Comparison of ENCODE assay signal across 26 cellular contexts in the genomic region with DNA sequence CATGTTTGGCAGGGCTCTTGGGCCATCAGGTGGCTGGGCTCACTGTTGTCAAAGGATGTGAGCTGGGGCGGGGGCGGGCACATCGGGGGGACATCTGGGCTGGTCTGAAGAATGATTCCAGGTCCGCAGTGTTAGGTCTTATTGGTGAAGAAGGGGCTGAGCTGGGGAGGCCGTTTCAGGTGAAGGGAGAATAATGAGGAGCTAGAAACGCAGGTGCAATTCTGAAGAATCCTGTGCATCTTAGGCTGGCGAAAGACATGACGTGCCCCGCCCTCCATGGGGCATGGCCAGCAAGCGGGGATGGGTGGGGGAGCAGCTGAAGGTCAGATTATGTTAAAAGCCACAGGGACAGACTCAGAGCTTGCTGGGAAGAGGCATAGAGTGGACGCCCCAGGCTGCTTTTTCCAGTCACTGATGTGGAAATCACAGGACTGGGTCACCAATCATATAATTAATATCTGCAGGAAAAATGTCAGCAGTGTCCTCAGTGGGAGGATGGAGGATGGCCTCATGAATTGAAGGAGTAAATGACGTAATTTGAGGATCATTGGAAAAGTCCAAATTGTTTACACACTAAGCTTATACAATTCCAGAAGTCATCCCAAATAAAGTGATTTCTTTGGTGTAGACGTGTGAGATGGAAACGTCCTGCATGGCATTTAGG.
A peak's percentile ranks its signal among the peaks of the same experiment; 100 is the strongest.
DNase-seq lines count a peak whose midpoint lies in the region; ATAC-seq and TF ChIP-seq lines count a peak whose summit lies in the region.
"Had no signal": no experiment of that assay in that cellular context is flagged by ENCODE, and none has a peak within 500 bp of the region (broad histone marks: within the 10 kb centered on the region; RNA-seq: fewer than 3 reads in every experiment).

No MANE protein-coding gene starts in this region.

- no peak for ATAC-seq in Right ventricle myocardium inferior
- ATAC-seq in left ventricle myocardium superior, result no peak
- ATAC-seq in left lobe of liver, result no peak
- no peak for ATAC-seq in activated T-cell treated with anti-CD3 and anti-CD28 coated beads, Interleukin-2, amount 50 U/mL, for 72 hours (replicated peaks in 1 of 2)
- ATAC-seq: GM23338, PC-3 had no signal

- H3K4me3 ChIP-seq in Peyer's patch, result no peak overlapping the region
- H3K4me3 ChIP-seq: BLaER1 treated with 17β-estradiol and CSF1 and Interleukin-3, amounts not matched to agents 10 nM and 100 nM; GM23338; MG63 had no signal

- no peaks in the 10 kb centered on the region for H3K27me3 ChIP-seq in Peyer's patch
- H3K27me3 ChIP-seq: MG63 had no signal

- no peaks in the 10 kb centered on the region for H3K36me3 Mint-ChIP-seq in type B pancreatic cell
- no peaks in the 10 kb centered on the region for H3K36me3 Mint-ChIP-seq in activated T-cell treated with anti-CD3 and anti-CD28 coated beads, Interleukin-2, amount 50 U/mL, for 72 hours (ENCODE audit: insufficient read depth in 2 of 2)

- no peak overlapping the region for H3K27ac Mint-ChIP-seq in type B pancreatic cell
- H3K27ac Mint-ChIP-seq in activated T-cell treated with anti-CD3 and anti-CD28 coated beads, Interleukin-2, amount 50 U/mL, for 72 hours, result no peak overlapping the region
- H3K27ac Mint-ChIP-seq: CD4-positive, alpha-beta T cell; GM23338 had no signal

- no peaks in the 10 kb centered on the region for H3K9me3 ChIP-seq in Peyer's patch
- H3K9me3 ChIP-seq: MG63 had no signal

- H3K36me3 ChIP-seq in Peyer's patch, result no peaks in the 10 kb centered on the region
- H3K36me3 ChIP-seq: MG63 had no signal

- peaks cover 13% of the 10 kb centered on the region for H3K4me1 Mint-ChIP-seq in type B pancreatic cell (ENCODE audit: unreplicated experiment)
- no peaks in the 10 kb centered on the region for H3K4me1 Mint-ChIP-seq in activated T-cell treated with anti-CD3 and anti-CD28 coated beads, Interleukin-2, amount 50 U/mL, for 72 hours (ENCODE audit: low read depth)

- TF ChIP-seq CTCF in Peyer's patch (IDR thresholded peaks at IDR 0.05), result no peak
- no peak for TF ChIP-seq CTCF in type B pancreatic cell (conservative IDR thresholded peaks at IDR 0.05)

- H3K4me1 ChIP-seq in Peyer's patch, result no peaks in the 10 kb centered on the region

- intact Hi-C loops in Right ventricle myocardium inferior (cut with DNase I), result no loop called here
- intact Hi-C loops in left ventricle myocardium superior (cut with micrococcal nuclease), result no loop called here

- DNase-seq in Right ventricle myocardium inferior (ENCODE audit: missing footprints) (peak; percentile 51), left ventricle myocardium superior (no peak), Peyer's patch (peak in 2 of 3 donors; percentile 22 to 31), left lobe of liver (ENCODE audit: low spot score) (peak; percentile 7), type B pancreatic cell (ENCODE audit: extremely low spot score, unreplicated experiment) (peak; percentile 48), AG08396 (ENCODE audit: low spot score) (no peak), DMS114 treated with DMSO at 0.1 percent for 48 hours (lab: John Stamatoyannopoulos, UW; ENCODE audit: unreplicated experiment) (no peak)
- DNase-seq in activated T-cell treated with anti-CD3 and anti-CD28 coated beads, Interleukin-2, amount 50 U/mL, for 72 hours, result no peak
- DNase-seq: AML-193; CD4-positive, alpha-beta T cell; DMS53; HCEC 1CT; IMR-90; KG1; MG63; NCI-H1105 treated with DMSO at 0.1 percent for 48 hours; NCI-H146; NCI-H2029; NCI-H446; NCI-H524 treated with DMSO at 0.1 percent for 48 hours; NCI-H82; NK-92 treated with Interleukin-12 subunit alpha and Interleukin-12 subunit beta, amount 100 ng/mL, for 24 hours; PC-3; SHP77 had no signal

- H3K27me3 Mint-ChIP-seq in type B pancreatic cell, result peaks cover 7% of the 10 kb centered on the region
- H3K27me3 Mint-ChIP-seq in activated T-cell treated with anti-CD3 and anti-CD28 coated beads, Interleukin-2, amount 50 U/mL, for 72 hours (ENCODE audit: low read depth), result peaks cover 9% of the 10 kb centered on the region

- H3K27ac ChIP-seq in Peyer's patch, result no peak overlapping the region
- H3K27ac ChIP-seq: BLaER1 treated with 17β-estradiol and CSF1 and Interleukin-3, amounts not matched to agents 10 nM and 100 nM had no signal

- peaks cover 5% of the 10 kb centered on the region for H3K9me3 Mint-ChIP-seq in type B pancreatic cell
- no peaks in the 10 kb centered on the region for H3K9me3 Mint-ChIP-seq in activated T-cell treated with anti-CD3 and anti-CD28 coated beads, Interleukin-2, amount 50 U/mL, for 72 hours
- H3K9me3 Mint-ChIP-seq: CD4-positive, alpha-beta T cell had no signal

- H3K4me3 Mint-ChIP-seq in type B pancreatic cell, result no peak overlapping the region
- H3K4me3 Mint-ChIP-seq in activated T-cell treated with anti-CD3 and anti-CD28 coated beads, Interleukin-2, amount 50 U/mL, for 72 hours, result no peak overlapping the region
- H3K4me3 Mint-ChIP-seq: CD4-positive, alpha-beta T cell; GM23338 had no signal

- no peak for TF ChIP-seq POLR2A in Peyer's patch (IDR thresholded peaks at IDR 0.05)

Comparison
In these comparisons a context has a peak if more than half of its experiments do, and no peak if none do; other contexts are left out.
1. DNase-seq: peak in Right ventricle myocardium inferior (single experiment), Peyer's patch (2 of 3), left lobe of liver (single experiment) and type B pancreatic cell (single experiment); none in left ventricle myocardium superior (single experiment), AG08396 (single experiment), activated T-cell treated with anti-CD3 and anti-CD28 coated beads, Interleukin-2, amount 50 U/mL, for 72 hours (0 of 2) and DMS114 treated with DMSO at 0.1 percent for 48 hours (single experiment).